ENCODE assay signal across 11 cellular contexts in genomic region chr10:58952162-58952561, GRCh38.
A peak's percentile ranks its signal among the peaks of the same experiment; 100 is the strongest.
DNase-seq lines count a peak whose midpoint lies in the region; TF ChIP-seq lines count a peak whose summit lies in the region.
"Had no signal": no experiment of that assay in that cellular context is flagged by ENCODE, and none has a peak within 500 bp of the region (broad histone marks: within the 10 kb centered on the region; RNA-seq: fewer than 3 reads in every experiment).

No MANE protein-coding gene starts in this region.

- no peak overlapping the region for H3K4me3 ChIP-seq in BJ (ENCODE audit: low read depth, low read length)
- H3K4me3 ChIP-seq in colonic mucosa, result no peak overlapping the region
- H3K4me3 ChIP-seq in skeletal muscle tissue (ENCODE audit: low read length in 3 of 3), result no peak overlapping the region
- H3K4me3 ChIP-seq: HAP-1 had no signal

- CTCF ChIA-PET in BJ (lab: Yijun Ruan, JAX), result interaction anchor here (0.6 to 1.5 kb wide), 22 partner anchors 9 to 1355 kb away, joined by 3 to 9 read pairs (median 4); no protein-coding TSS in a partner anchor

- POLR2A ChIA-PET in BJ (lab: Charles Lee), result no interaction called here

- H3K9me3 ChIP-seq in colonic mucosa (no peaks in the 10 kb centered on the region), skeletal muscle tissue (ENCODE audit: control insufficient read depth in 3 of 3, low read length in 3 of 3) (no peaks in the 10 kb centered on the region)
- H3K9me3 ChIP-seq: HAP-1 had no signal

- TF ChIP-seq CTCF in BJ (IDR thresholded peaks at IDR 0.05; ENCODE audit: insufficient read depth, low read depth, low read length), result no peak
- no peak for TF ChIP-seq CTCF in colonic mucosa (IDR thresholded peaks at IDR 0.05)

- intact Hi-C loops in colonic mucosa (cut with DNase I), result loop anchor here (5.0 kb wide), 2 partner anchors 170 to 670 kb away; no protein-coding TSS in a partner anchor

- peak overlapping the region; percentile 14 for H3K27ac ChIP-seq in colonic mucosa
- peak overlapping the region; percentile 64 for H3K27ac ChIP-seq in layer of hippocampus (ENCODE audit: low read depth, low read length)
- peak overlapping the region; percentile 43 for H3K27ac ChIP-seq in skeletal muscle tissue (ENCODE audit: low read depth, low read length)

- H3K36me3 ChIP-seq in BJ (ENCODE audit: control insufficient read depth, insufficient read depth, low read length) (no peaks in the 10 kb centered on the region), colonic mucosa (no peaks in the 10 kb centered on the region), skeletal muscle tissue (ENCODE audit: control insufficient read depth in 3 of 3, insufficient read depth in 3 of 3, low read length in 3 of 3) (no peaks in the 10 kb centered on the region)
- H3K36me3 ChIP-seq: HAP-1 had no signal

- H3K27me3 ChIP-seq in BJ (ENCODE audit: control insufficient read depth, insufficient read depth, low read length), result no peaks in the 10 kb centered on the region
- H3K27me3 ChIP-seq in colonic mucosa, result no peaks in the 10 kb centered on the region
- no peaks in the 10 kb centered on the region for H3K27me3 ChIP-seq in layer of hippocampus (ENCODE audit: control insufficient read depth, insufficient read depth, low read length)
- H3K27me3 ChIP-seq in skeletal muscle tissue (ENCODE audit: control insufficient read depth in 3 of 3, insufficient read depth in 3 of 3, low read length in 3 of 3), result no peaks in the 10 kb centered on the region

- no peak overlapping the region for H3K9ac ChIP-seq in colonic mucosa (ENCODE audit: low read depth in 2 of 2, low read length in 2 of 2)
- no peak overlapping the region for H3K9ac ChIP-seq in skeletal muscle tissue (ENCODE audit: low read depth in 1 of 3, low read length in 3 of 3)

- H3K4me1 ChIP-seq in colonic mucosa (no peaks in the 10 kb centered on the region), skeletal muscle tissue (ENCODE audit: control insufficient read depth in 3 of 3, insufficient read depth in 3 of 3, low read length in 3 of 3) (peaks cover 0 to 13% (median 0%) of the 10 kb centered on the region in 3 donors)
- H3K4me1 ChIP-seq: HAP-1 had no signal

- DNase-seq in BJ (ENCODE audit: low read depth), result peak; percentile 45
- DNase-seq in colonic mucosa, result no peak
- no peak for DNase-seq in HK-2 (ENCODE audit: unreplicated experiment)
- DNase-seq in effector CD4-positive, alpha-beta T cell, result no peak
- DNase-seq in NCI-H146 treated with DMSO at 0.1 percent for 48 hours (lab: John Stamatoyannopoulos, UW; ENCODE audit: unreplicated experiment), result no peak
- no peak for DNase-seq in NCI-H1092 (lab: John Stamatoyannopoulos, UW)
- DNase-seq: activated CD4-positive, alpha-beta T cell treated with anti-CD3 and anti-CD28 coated beads for 1 hour; activated T-cell treated with anti-CD3 and anti-CD28 coated beads for 4 hours had no signal

Comparison
In these comparisons a context has a peak if more than half of its experiments do, and no peak if none do; other contexts are left out.
1. H3K27ac ChIP-seq: peak in every context shown above with its lines; median percentile 64 in layer of hippocampus; 43 in skeletal muscle tissue; 14 in colonic mucosa.